9 cellular contexts compared by ENCODE assay signal in the genomic region with DNA sequence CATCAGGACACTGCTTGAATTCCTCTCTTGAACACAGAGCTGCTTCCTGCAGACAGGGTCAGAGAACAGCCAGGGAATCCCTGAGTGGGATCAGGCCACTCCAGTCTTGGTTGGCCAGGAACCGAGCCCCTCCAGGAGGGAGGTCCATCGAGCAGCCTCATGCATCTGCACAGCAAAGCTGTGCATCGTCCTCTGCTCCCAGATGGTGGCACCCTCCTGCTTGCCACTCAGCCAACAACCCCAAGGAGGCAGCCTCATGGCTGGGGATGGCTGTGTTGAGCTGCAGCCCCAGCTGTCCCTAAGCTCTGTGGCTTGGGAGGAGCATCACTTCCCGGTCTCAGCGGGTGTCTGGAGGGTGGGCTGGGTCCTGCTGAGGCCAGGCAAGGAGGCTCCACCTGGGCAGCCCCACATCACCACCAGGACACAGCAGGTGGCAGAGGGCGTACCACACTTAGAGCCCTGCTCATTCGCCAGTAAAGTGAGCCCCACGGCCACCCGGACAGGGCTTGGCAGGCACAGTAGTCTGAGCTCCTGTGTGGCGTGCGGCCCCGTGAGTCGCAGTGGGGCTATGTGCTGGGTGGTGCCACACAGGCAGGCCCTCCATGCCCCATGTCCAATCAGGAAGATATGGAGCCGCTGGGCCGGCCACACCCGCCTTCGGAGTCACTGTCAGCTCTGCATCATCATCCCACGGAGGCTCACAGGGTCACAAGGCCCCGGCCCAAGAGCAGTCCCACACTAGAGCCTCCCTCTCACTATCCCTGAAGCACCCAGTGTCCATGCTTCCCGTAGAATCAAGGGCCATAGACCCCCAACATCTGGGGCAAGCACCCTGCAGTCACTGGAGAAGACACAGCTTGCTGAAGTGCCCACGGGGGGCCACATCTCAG. TPM values are rescaled to one million over a fixed set of nuclear protein-coding genes. Genes with fewer than 3 reads are reported as not detected.
A peak's percentile ranks its signal among the peaks of the same experiment; 100 is the strongest.
DNase-seq lines count a peak whose midpoint lies in the region; ATAC-seq, FAIRE-seq and TF ChIP-seq lines count a peak whose summit lies in the region.
"Had no signal": no experiment of that assay in that cellular context is flagged by ENCODE, and none has a peak within 500 bp of the region (broad histone marks: within the 10 kb centered on the region; RNA-seq: fewer than 3 reads in every experiment).

No MANE protein-coding gene starts in this region.

- DNase-seq in DND-41 (peak; percentile 6), HTR-8/SVneo (ENCODE audit: insufficient read length, low spot score) (peak; percentile 59), GM12878 (ENCODE audit: low read depth, low spot score) (no peak), HepG2 (ENCODE audit: low spot score) (no peak), iPS-NIHi11 (ENCODE audit: low spot score) (no peak)

- 62% methylated on average over 21 of the region's 21 CpGs for WGBS in GM12878 (ENCODE audit: insufficient coverage, insufficient replicate concordance, low lambda C conversion rate, missing lambda C conversion rate)
- WGBS in HepG2 (ENCODE audit: low lambda C conversion rate), result 79% methylated on average over 2 of the region's 21 CpGs

- H3K27me3 ChIP-seq in DND-41 (ENCODE audit: insufficient read depth, low read length, poor library complexity), result no peaks in the 10 kb centered on the region
- H3K27me3 ChIP-seq in GM12878 (replicated peaks in 1 of 2; ENCODE audit: control insufficient read depth in 2 of 2, insufficient read depth in 2 of 2, low read length in 1 of 2), result no peaks in the 10 kb centered on the region
- H3K27me3 ChIP-seq in HepG2 (ENCODE audit: control insufficient read depth in 1 of 2, insufficient read depth in 2 of 2, low read length in 2 of 2), result no peaks in the 10 kb centered on the region

- TF ChIP-seq POLR2A in GM12878 (IDR thresholded peaks at IDR 0.05; ENCODE audit: low read depth, low read length) (no peak; the same call in none of the 2 replicates), HepG2 (IDR thresholded peaks at IDR 0.05; ENCODE audit: insufficient read depth in 1 of 2, low read depth in 2 of 2, low read length in 2 of 2) (0 out of 4 replicates have a peak, but pooled peaks of 1 of the 2 experiments have one; percentile 11)

- SMC1A ChIA-PET in GM12878 (lab: Charles Lee; ENCODE audit: uncharacterized antibody, unreplicated experiment), result interaction anchor here (0.9 to 1.0 kb wide), 2 partner anchors 9 to 32 kb away, joined by 3 read pairs; no protein-coding TSS in a partner anchor

- CTCF ChIA-PET in GM12878 (lab: Yijun Ruan, JAX) (interaction anchor here (0.8 to 1.0 kb wide), 4 partner anchors 8 to 132 kb away, joined by 3 read pairs; no protein-coding TSS in a partner anchor), HepG2 (lab: Yijun Ruan, JAX; ENCODE audit: low intra/inter-chr PET ratio, low total read pairs) (interaction anchor here (1.3 to 1.4 kb wide), 2 partner anchors 90 to 130 kb away, joined by 4 to 6 read pairs; no protein-coding TSS in a partner anchor)

- H3K4me1 ChIP-seq in DND-41 (ENCODE audit: insufficient read depth, low read length), result peaks cover 4% of the 10 kb centered on the region; the same call in 1 of the 2 replicates
- H3K4me1 ChIP-seq in GM12878 (ENCODE audit: control insufficient read depth, insufficient read depth, low read length), result peaks cover under 1% of the 10 kb centered on the region
- H3K4me1 ChIP-seq in HepG2 (ENCODE audit: insufficient read depth, low read length), result peaks cover 46% of the 10 kb centered on the region

- H4K20me1 ChIP-seq in DND-41 (ENCODE audit: insufficient read depth, low read length) (peaks cover 92% of the 10 kb centered on the region), GM12878 (ENCODE audit: control insufficient read depth, insufficient read depth) (peaks cover 3% of the 10 kb centered on the region; the same call in 1 of the 2 replicates), HepG2 (ENCODE audit: insufficient read depth, low read length) (peaks cover 80% of the 10 kb centered on the region)

- H3K79me2 ChIP-seq in DND-41 (ENCODE audit: insufficient read depth, low read length) (peaks cover 100% of the 10 kb centered on the region), GM12878 (ENCODE audit: control insufficient read depth, insufficient read depth, low read length) (peaks cover 36% of the 10 kb centered on the region), HepG2 (ENCODE audit: insufficient read depth, low read length) (peaks cover 92% of the 10 kb centered on the region)

- H3K36me3 ChIP-seq in DND-41 (ENCODE audit: insufficient read depth, low read length) (peaks cover 91% of the 10 kb centered on the region), GM12878 (ENCODE audit: control insufficient read depth in 2 of 2, insufficient read depth in 2 of 2, low read length in 1 of 2) (peaks cover 20 to 38% of the 10 kb centered on the region in 2 experiments), HepG2 (replicated peaks in 1 of 2; ENCODE audit: control insufficient read depth in 1 of 2, insufficient read depth in 2 of 2, low read length in 2 of 2) (peaks cover 25 to 61% of the 10 kb centered on the region in 2 experiments)

- POLR2A ChIA-PET in GM12878 (lab: Charles Lee) (interaction anchor here (0.7 kb wide), 1 partner anchor 14 kb away, joined by 4 read pairs; no protein-coding TSS in a partner anchor), HepG2 (lab: Yijun Ruan, JAX) (no interaction called here)

- no TSS peak for BruUV-seq in GM12878 (replicated peaks; lab: Mats Ljungman, UMichigan)
- no TSS peak for BruUV-seq in HepG2 (replicated peaks; lab: Mats Ljungman, UMichigan)

- no peak for TF ChIP-seq EP300 in GM12878 (IDR thresholded peaks at IDR 0.05; ENCODE audit: borderline replicate concordance in 1 of 2, control insufficient read depth in 1 of 2, low read depth in 2 of 2, low read length in 2 of 2)
- TF ChIP-seq EP300 in HepG2 (IDR thresholded peaks at IDR 0.05; ENCODE audit: low read depth in 2 of 2, low read length in 2 of 2), result no peak
- TF ChIP-seq EP300 in HepG2 (CRISPR knock-in tag; IDR thresholded peaks at IDR 0.05; ENCODE audit: borderline replicate concordance), result no peak

- H3K27ac ChIP-seq in DND-41 (ENCODE audit: low read length), result no peak overlapping the region
- H3K27ac ChIP-seq in GM12878 (ENCODE audit: control insufficient read depth, insufficient read depth), result no peak overlapping the region
- no peak overlapping the region for H3K27ac ChIP-seq in HepG2 (ENCODE audit: extremely low read length, insufficient read depth, low read length)

- H2AFZ ChIP-seq in DND-41 (ENCODE audit: low read depth, low read length), result no peak overlapping the region
- no peak overlapping the region for H2AFZ ChIP-seq in GM12878 (ENCODE audit: control insufficient read depth, low read depth, low read length)
- H2AFZ ChIP-seq in HepG2 (ENCODE audit: low read length), result no peak overlapping the region

- intact Hi-C loops in GM12878 (cut with micrococcal nuclease; ENCODE audit: unreplicated experiment), result no loop called here
- intact Hi-C loops in HepG2 (cut with micrococcal nuclease; ENCODE audit: unreplicated experiment), result no loop called here

- TF ChIP-seq CTCF in DND-41 (IDR thresholded peaks at IDR 0.05; ENCODE audit: borderline replicate concordance, extremely low read depth, low read length, poor library complexity, severe bottlenecking) (peak; percentile 40), GM12878 (IDR thresholded peaks at IDR 0.05 in 2 of 3, conservative IDR thresholded peaks at IDR 0.05 in 1 of 3; ENCODE audit: control insufficient read depth in 2 of 3, extremely low read depth in 1 of 3, insufficient read depth in 1 of 3, low read depth in 3 of 3, low read length in 3 of 3) (peak; percentile 21 to 49 (median 34); a peak in 4 of 6 replicates), HepG2 (CRISPR knock-in tag; IDR thresholded peaks at IDR 0.05) (peak; percentile 57)

- peak; percentile 35; the same call in 1 of the 3 replicates for ATAC-seq in DND-41 (ENCODE audit: insufficient read depth, low read depth)
- ATAC-seq in GM12878, result peak; percentile 70
- ATAC-seq in HepG2, result peak; percentile 60
- ATAC-seq in GM18907 (IDR thresholded peaks at IDR 0.05; ENCODE audit: unreplicated experiment), result no peak
- no peak for ATAC-seq in HG02870 (IDR thresholded peaks at IDR 0.05; ENCODE audit: unreplicated experiment)
- no peak for ATAC-seq in HG02642 (IDR thresholded peaks at IDR 0.05; ENCODE audit: poor library complexity, unreplicated experiment)
- ATAC-seq: stimulated activated naive CD8-positive, alpha-beta T cell treated with anti-CD3 and anti-CD28 coated beads, Interleukin-15, amount 100 ng/mL, for 72 hours had no signal

- H3K9ac ChIP-seq in DND-41 (ENCODE audit: low read depth, low read length), result no peak overlapping the region
- H3K9ac ChIP-seq in GM12878 (ENCODE audit: control insufficient read depth, insufficient read depth, low read length), result no peak overlapping the region
- H3K9ac ChIP-seq in HepG2 (ENCODE audit: insufficient read depth, low read depth, low read length), result no peak overlapping the region

- TF ChIP-seq RAD21 in GM12878 (IDR thresholded peaks at IDR 0.05; ENCODE audit: insufficient read depth, low read depth, low read length) (peak; percentile 19; the same call in 1 of the 2 replicates), HepG2 (CRISPR knock-in tag; IDR thresholded peaks at IDR 0.05) (0 out of 2 replicates have a peak, but pooled peaks have one; percentile 29)

- H3K4me3 ChIP-seq in DND-41 (ENCODE audit: low read depth in 1 of 2, low read length in 2 of 2) (no peak overlapping the region), GM12878 (no peak overlapping the region), HepG2 (replicated peaks in 1 of 3; ENCODE audit: insufficient read depth in 1 of 3, low read depth in 2 of 3, low read length in 3 of 3) (no peak overlapping the region)

- no peaks in the 10 kb centered on the region for H3K9me3 ChIP-seq in DND-41 (ENCODE audit: insufficient read depth, low read length, severe bottlenecking)
- no peaks in the 10 kb centered on the region for H3K9me3 ChIP-seq in GM12878 (replicated peaks; ENCODE audit: control insufficient read depth, insufficient read depth, low read length)
- no peaks in the 10 kb centered on the region for H3K9me3 ChIP-seq in HepG2 (ENCODE audit: low read length)

- RAD21 ChIA-PET in GM12878 (lab: Charles Lee; ENCODE audit: unreplicated experiment), result no interaction called here

- FAIRE-seq in HTR-8/SVneo (lab: Jason Lieb, UNC) (no peak), GM12878 (lab: Jason Lieb, UNC) (no peak), HepG2 (lab: Jason Lieb, UNC) (no peak)

- in situ Hi-C loops in GM12878 (cut with MboI) (no loop called here), HepG2 (cut with HindIII; ENCODE audit: extremely low pct_ligation_motif_present, low pct_unique_long_range_greater_than_20kb) (loop anchor here (25.0 kb wide), 1 partner anchor 125 kb away; no protein-coding TSS in a partner anchor)

- no peak overlapping the region for H3K4me2 ChIP-seq in DND-41 (ENCODE audit: insufficient read depth, low read length)
- no peak overlapping the region for H3K4me2 ChIP-seq in GM12878 (ENCODE audit: control insufficient read depth, insufficient read depth)
- no peak overlapping the region for H3K4me2 ChIP-seq in HepG2 (ENCODE audit: low read depth, low read length)

RNA-seq across cellular contexts. Expression of gene LPCAT1, which starts 11.9 kb away (rescaled TPM):
- total RNA-seq in GM12878 (2013; cell fraction: nucleolus; rRNA removed), result 365 and 373 TPM in 2 replicates
- total RNA-seq in GM12878 (2014; rRNA removed), result 67.6 and 74.7 TPM in 2 replicates
- total RNA-seq in GM12878 (2014; rRNA removed; fragmentation: Illumina TruSeq; extraction: Trizol), result 58.9 and 59.4 TPM in 2 replicates
- total RNA-seq in GM12878 (2021), result 109 TPM in 2 replicates
- 26.1 TPM for polyA plus RNA-seq in GM12878 (2011; ENCODE audit: low read depth)
- polyA plus RNA-seq in GM12878 (2011; rRNA removed), result 63.6 and 70.6 TPM in 2 replicates
- polyA plus RNA-seq in GM12878 (2011; cell fraction: cytosol; rRNA removed), result 70.3 and 92.5 TPM in 2 replicates
- 197 and 246 TPM in 2 replicates for polyA plus RNA-seq in GM12878 (2011; cell fraction: nucleus; rRNA removed)
- 41.3 and 58.7 TPM in 2 replicates for polyA plus RNA-seq in GM12878 (2012)
- polyA plus RNA-seq in GM12878 (2014; fragmentation: Illumina TruSeq; extraction: Trizol), result 84.5 and 93.5 TPM in 2 replicates
- polyA plus RNA-seq in GM12878 (2014; fragmentation: Nextera tagmentation; extraction: Ambion mirVana), result 1 to 10 TPM; 2.3 to 7.0 TPM
- polyA plus RNA-seq in GM12878 (2014; rRNA removed), result 94.1 and 94.8 TPM in 2 replicates
- 10 to 100 TPM; 60.2 to 82.4 TPM for polyA plus RNA-seq in GM12878 (2016; fragmentation: Nextera tagmentation; extraction: Ambion mirVana)
- polyA minus RNA-seq in GM12878 (2011; rRNA and poly(A)+ RNA removed), result 43.1 and 54.4 TPM in 2 replicates
- polyA minus RNA-seq in GM12878 (2011; cell fraction: cytosol; rRNA and poly(A)+ RNA removed), result 25.0 and 34.6 TPM in 2 replicates
- polyA minus RNA-seq in GM12878 (2011; cell fraction: nucleus; rRNA and poly(A)+ RNA removed), result 71.8 and 93.6 TPM in 2 replicates
- 16.0 and 29.8 TPM in 2 replicates for total RNA-seq in HepG2 (2016; rRNA removed; fragmentation: Illumina TruSeq; extraction: Trizol)
- 5.1 and 9.2 TPM in 2 replicates for total RNA-seq in HepG2 (2016; cell fraction: cytosol; rRNA removed; fragmentation: Illumina TruSeq; extraction: Trizol; ENCODE audit: low read depth)
- total RNA-seq in HepG2 (2016; cell fraction: insoluble cytoplasmic fraction; rRNA removed; fragmentation: Illumina TruSeq; extraction: Trizol), result 14.3 and 34.5 TPM in 2 replicates
- 14.8 and 16.4 TPM in 2 replicates for total RNA-seq in HepG2 (2016; cell fraction: membrane; rRNA removed; fragmentation: Illumina TruSeq; extraction: Trizol)
- total RNA-seq in HepG2 (2016; cell fraction: nucleus; rRNA removed; fragmentation: Illumina TruSeq; extraction: Trizol), result 37.9 and 47.2 TPM in 2 replicates
- polyA plus RNA-seq in HepG2 (2011; rRNA removed), result 90.6 and 115 TPM in 2 replicates
- 65.4 and 69.9 TPM in 2 replicates for polyA plus RNA-seq in HepG2 (2011; cell fraction: cytosol; rRNA removed)
- polyA plus RNA-seq in HepG2 (2011; cell fraction: nucleus; rRNA removed), result 330 and 361 TPM in 2 replicates
- polyA plus RNA-seq in HepG2 (2012), result 104 and 122 TPM in 2 replicates
- polyA plus RNA-seq in HepG2 (2016; cell fraction: cytosol; fragmentation: Illumina TruSeq; extraction: Trizol; ENCODE audit: low read depth), result 3.8 and 4.2 TPM in 2 replicates
- polyA plus RNA-seq in HepG2 (2016; cell fraction: insoluble cytoplasmic fraction; fragmentation: Illumina TruSeq; extraction: Trizol; ENCODE audit: low read depth), result 18.3 and 19.5 TPM in 2 replicates
- polyA plus RNA-seq in HepG2 (2016; cell fraction: membrane; fragmentation: Illumina TruSeq; extraction: Trizol; ENCODE audit: low read depth), result 9.2 and 10.4 TPM in 2 replicates
- 89.7 and 92.4 TPM in 2 replicates for polyA plus RNA-seq in HepG2 (2016; cell fraction: nucleus; fragmentation: Illumina TruSeq; extraction: Trizol; ENCODE audit: insufficient read depth, low read depth)
- polyA minus RNA-seq in HepG2 (2011; rRNA and poly(A)+ RNA removed; ENCODE audit: low replicate concordance), result 56.1 and 65.1 TPM in 2 replicates
- 44.6 and 51.7 TPM in 2 replicates for polyA minus RNA-seq in HepG2 (2011; cell fraction: cytosol; rRNA and poly(A)+ RNA removed)
- 90.3 and 92.4 TPM in 2 replicates for polyA minus RNA-seq in HepG2 (2011; cell fraction: nucleus; rRNA and poly(A)+ RNA removed)

Comparison
In these comparisons a context has a peak if more than half of its experiments do, and no peak if none do; other contexts are left out.
1. ATAC-seq: peak in DND-41 (single experiment), GM12878 (single experiment) and HepG2 (single experiment); none in GM18907 (single experiment), HG02870 (single experiment) and HG02642 (single experiment).
2. DNase-seq: peak in DND-41 (single experiment) and HTR-8/SVneo (single experiment); none in GM12878 (single experiment), HepG2 (single experiment) and iPS-NIHi11 (single experiment).
3. Peak in every context shown above with its lines, with median percentiles within 50 percentile points of each other: CTCF ChIP-seq.